Comparison of ENCODE assay signal across 8 cellular contexts in the genomic region with DNA sequence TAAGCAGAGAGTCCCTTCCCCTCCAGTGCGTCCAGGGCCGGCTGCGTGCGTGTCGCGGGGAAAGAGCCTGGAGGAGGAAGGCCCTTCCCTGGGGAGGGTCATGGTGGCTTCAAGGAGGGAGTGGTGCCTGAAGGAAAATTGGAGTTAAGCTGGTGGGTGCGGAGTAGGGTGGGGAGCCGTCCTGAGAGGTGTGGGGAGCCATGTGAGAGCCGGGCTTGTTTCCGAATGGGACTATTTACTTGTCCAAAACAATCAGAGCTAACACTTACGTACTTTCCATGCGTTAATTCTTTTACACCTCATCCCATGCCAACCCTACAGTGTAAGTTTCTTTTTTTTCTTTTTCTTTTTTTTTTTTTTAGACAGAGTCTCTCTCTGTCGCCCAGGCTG. TPM values are rescaled to one million over a fixed set of nuclear protein-coding genes. Genes with fewer than 3 reads are reported as not detected.
A peak's percentile ranks its signal among the peaks of the same experiment; 100 is the strongest.
DNase-seq lines count a peak whose midpoint lies in the region; TF ChIP-seq lines count a peak whose summit lies in the region.

No MANE protein-coding gene starts in this region.

- DNase-seq in activated naive CD4-positive, alpha-beta T cell treated with anti-CD3 and anti-CD28 coated beads, Interleukin-2, amount 50 U/mL, for 16 hours, result no peak
- DNase-seq in Karpas-422, result no peak
- DNase-seq in mammary epithelial cell, result peak; percentile 43
- DNase-seq in mesendoderm, result no peak
- DNase-seq in NCI-H2107 (lab: John Stamatoyannopoulos, UW), result no peak
- no peak for DNase-seq in HPDE6-E6E7 (ENCODE audit: extremely low spot score)
- no peak for DNase-seq in SIG-M5 (lab: John Stamatoyannopoulos, UW)

- peaks cover 33% of the 10 kb centered on the region for H3K79me1 ChIP-seq in mesendoderm (ENCODE audit: low read length)

- H4K20me1 ChIP-seq in Karpas-422 (ENCODE audit: insufficient read depth, low read depth, low read length) (peaks cover 26% of the 10 kb centered on the region), mammary epithelial cell (ENCODE audit: insufficient read depth, low read length) (no peaks in the 10 kb centered on the region)

- H2BK15ac ChIP-seq in mesendoderm (replicated peaks; ENCODE audit: low read depth), result no peak overlapping the region

- peaks cover 73% of the 10 kb centered on the region for H3K79me2 ChIP-seq in Karpas-422 (ENCODE audit: low read length)
- peaks cover 75% of the 10 kb centered on the region for H3K79me2 ChIP-seq in mammary epithelial cell (ENCODE audit: insufficient read depth, low read length)
- peaks cover 43% of the 10 kb centered on the region for H3K79me2 ChIP-seq in mesendoderm (ENCODE audit: control insufficient read depth, insufficient read depth, low read length)

- BruUV-seq in mammary epithelial cell (replicated peaks; lab: Mats Ljungman, UMichigan), result no TSS peak

- H3K27me3 ChIP-seq in Karpas-422 (ENCODE audit: low read length) (no peaks in the 10 kb centered on the region), mammary epithelial cell (ENCODE audit: insufficient read depth, low read length) (no peaks in the 10 kb centered on the region), mesendoderm (ENCODE audit: insufficient read depth, low read length, poor library complexity) (no peaks in the 10 kb centered on the region)

- no peaks in the 10 kb centered on the region for H3K27me3 Mint-ChIP-seq in activated naive CD4-positive, alpha-beta T cell treated with anti-CD3 and anti-CD28 coated beads, Interleukin-2, amount 50 U/mL, for 24 hours

- H3K36me3 ChIP-seq in Karpas-422 (ENCODE audit: insufficient read depth, low read length) (peaks cover 20% of the 10 kb centered on the region; the same call in 1 of the 2 replicates), mammary epithelial cell (ENCODE audit: insufficient read depth, low read length) (peaks cover 5% of the 10 kb centered on the region), mesendoderm (ENCODE audit: control insufficient read depth, insufficient read depth, low read length) (peaks cover 3% of the 10 kb centered on the region)

- no peak overlapping the region for H3K27ac ChIP-seq in Karpas-422 (ENCODE audit: low read length)
- H3K27ac ChIP-seq in mammary epithelial cell (ENCODE audit: insufficient read depth, low read depth, low read length), result peak overlapping the region; percentile 70
- no peak overlapping the region for H3K27ac ChIP-seq in mesendoderm (ENCODE audit: low read depth, low read length)

- peak overlapping the region; percentile 88 for H3K27ac Mint-ChIP-seq in activated naive CD4-positive, alpha-beta T cell treated with anti-CD3 and anti-CD28 coated beads, Interleukin-2, amount 50 U/mL, for 24 hours

- intact Hi-C loops in mammary epithelial cell (cut with micrococcal nuclease), result no loop called here

- no peak overlapping the region for H3K18ac ChIP-seq in mesendoderm (ENCODE audit: low read length)

- WGBS in mammary epithelial cell (ENCODE audit: low coverage, missing lambda C conversion rate), result 0% methylated on average over 8 of the region's 13 CpGs
- no CpG with 5 or more reads among the region's 13 CpGs for WGBS in mesendoderm (ENCODE audit: extremely low coverage, insufficient coverage, low lambda C conversion rate)

- H2BK5ac ChIP-seq in mesendoderm (ENCODE audit: low read length), result no peak overlapping the region

- H4K5ac ChIP-seq in mesendoderm (ENCODE audit: low read length), result no peak overlapping the region

- peaks cover 8% of the 10 kb centered on the region for H3K36me3 Mint-ChIP-seq in activated naive CD4-positive, alpha-beta T cell treated with anti-CD3 and anti-CD28 coated beads, Interleukin-2, amount 50 U/mL, for 24 hours

- H3K9ac ChIP-seq in Karpas-422 (ENCODE audit: low read length) (peak overlapping the region; percentile 99), mammary epithelial cell (ENCODE audit: insufficient read depth, low read length) (peak overlapping the region; percentile 90), mesendoderm (ENCODE audit: low read length) (peak overlapping the region; percentile 97)

- H4K8ac ChIP-seq in mesendoderm (ENCODE audit: low read depth, low read length), result no peak overlapping the region

- H3K4me3 ChIP-seq in Karpas-422 (ENCODE audit: low read length) (peak overlapping the region; percentile 100), mammary epithelial cell (replicated peaks in 1 of 3; ENCODE audit: insufficient read depth in 1 of 3, low read depth in 2 of 3, low read length in 3 of 3) (peak overlapping the region; percentile 68 to 97 (median 71)), mesendoderm (ENCODE audit: low read length) (peak overlapping the region; percentile 92)

- no peak overlapping the region for H3K4ac ChIP-seq in mesendoderm (ENCODE audit: low read depth, low read length)

- H2AFZ ChIP-seq in Karpas-422 (ENCODE audit: low read length) (peak overlapping the region; percentile 99), mammary epithelial cell (ENCODE audit: low read depth, low read length) (peak overlapping the region; percentile 93)

- H3K9me3 ChIP-seq in Karpas-422 (ENCODE audit: low read length) (no peaks in the 10 kb centered on the region), mammary epithelial cell (replicated peaks; ENCODE audit: insufficient read depth, low read length) (no peaks in the 10 kb centered on the region)

- CTCF ChIA-PET in mammary epithelial cell (lab: Charles Lee; ENCODE audit: low non-redundant PET), result no interaction called here

- no peak overlapping the region for H2AK5ac ChIP-seq in mesendoderm (ENCODE audit: low read length)

- H3K4me2 ChIP-seq in Karpas-422 (ENCODE audit: low read depth, low read length, poor library complexity, severe bottlenecking) (peak overlapping the region; percentile 96), mammary epithelial cell (ENCODE audit: insufficient read depth, low read depth, low read length) (peak overlapping the region; percentile 77), mesendoderm (ENCODE audit: low read length) (peak overlapping the region; percentile 67)

- H3K4me1 ChIP-seq in Karpas-422 (ENCODE audit: low read length) (peaks cover 26% of the 10 kb centered on the region), mammary epithelial cell (ENCODE audit: insufficient read depth, low read length) (peaks cover 20% of the 10 kb centered on the region), mesendoderm (ENCODE audit: control insufficient read depth, low read depth, low read length) (no peaks in the 10 kb centered on the region)

- in situ Hi-C loops in mammary epithelial cell (cut with MboI; ENCODE audit: low sequenced_read_pairs in 2 of 2), result no loop called here

- no peak overlapping the region for H2BK120ac ChIP-seq in mesendoderm (ENCODE audit: low read depth, low read length)

- peaks cover 38% of the 10 kb centered on the region for H3K4me1 Mint-ChIP-seq in activated naive CD4-positive, alpha-beta T cell treated with anti-CD3 and anti-CD28 coated beads, Interleukin-2, amount 50 U/mL, for 24 hours

- no peaks in the 10 kb centered on the region for H3K9me2 ChIP-seq in Karpas-422 (replicated peaks; ENCODE audit: insufficient read depth, low read length)

- peak overlapping the region; percentile 95 for H3K4me3 Mint-ChIP-seq in activated naive CD4-positive, alpha-beta T cell treated with anti-CD3 and anti-CD28 coated beads, Interleukin-2, amount 50 U/mL, for 24 hours

- dilution Hi-C loops in mammary epithelial cell (cut with HindIII; ENCODE audit: low sequenced_read_pairs), result loop anchor here (5.0 kb wide), 1 partner anchor 52 kb away; no protein-coding TSS in a partner anchor

- no peak for TF ChIP-seq CTCF in mammary epithelial cell (conservative IDR thresholded peaks at IDR 0.05 in 1 of 2, IDR thresholded peaks at IDR 0.05 in 1 of 2; ENCODE audit: extremely low read depth in 1 of 2, insufficient read depth in 1 of 2, low read depth in 1 of 2, low read length in 2 of 2)

- peak overlapping the region; percentile 99 for H3K56ac ChIP-seq in mesendoderm (ENCODE audit: low read length)

- no peaks in the 10 kb centered on the region for H3K9me3 Mint-ChIP-seq in activated naive CD4-positive, alpha-beta T cell treated with anti-CD3 and anti-CD28 coated beads, Interleukin-2, amount 50 U/mL, for 24 hours

- peak overlapping the region; percentile 66 for H3K23ac ChIP-seq in mesendoderm (ENCODE audit: low read length)

RNA-seq across cellular contexts. Expression of gene IGHMBP2, which starts 0.8 kb away (rescaled TPM):
- total RNA-seq in Karpas-422 (2014; rRNA removed; shearing (Covaris generic); ENCODE audit: low replicate concordance), result 6.3 and 21.5 TPM in 2 replicates
- total RNA-seq in mammary epithelial cell, result 10 to 100 TPM in 1 of 2 donors, 1 to 10 TPM in 1; 8.2 to 19.6 TPM
- polyA plus RNA-seq in mammary epithelial cell, result 8.9 TPM
- 29.0 TPM for polyA minus RNA-seq in mammary epithelial cell
- 7.1 TPM for polyA plus RNA-seq in mesendoderm (2013, experiment 1 of 2)
- polyA plus RNA-seq in mesendoderm (2013, experiment 2 of 2), result 7.1 TPM

RNA-seq across cellular contexts. Expression of gene MRPL21, which starts 0.8 kb away (rescaled TPM):
- 88.3 and 121 TPM in 2 replicates for total RNA-seq in Karpas-422 (2014; rRNA removed; shearing (Covaris generic); ENCODE audit: low replicate concordance)
- 10 to 100 TPM; 30.2 to 66.3 TPM for total RNA-seq in mammary epithelial cell
- polyA plus RNA-seq in mammary epithelial cell, result 83.0 TPM
- 14.2 TPM for polyA minus RNA-seq in mammary epithelial cell
- polyA plus RNA-seq in mesendoderm (2013, experiment 1 of 2), result 121 TPM
- polyA plus RNA-seq in mesendoderm (2013, experiment 2 of 2), result 127 TPM
